Comparison of ENCODE assay signal across 1 cellular context in genomic region chr2:54330226-54331094, GRCh38.
TF ChIP-seq lines count a peak whose summit lies in the region.

No MANE protein-coding gene starts in this region.

TF ChIP-seq in K562, 482 proteins besides CTCF, POLR2A, EP300 and RAD21 (continued from another document and continues in another):
- TF ChIP-seq, protein P1, sequence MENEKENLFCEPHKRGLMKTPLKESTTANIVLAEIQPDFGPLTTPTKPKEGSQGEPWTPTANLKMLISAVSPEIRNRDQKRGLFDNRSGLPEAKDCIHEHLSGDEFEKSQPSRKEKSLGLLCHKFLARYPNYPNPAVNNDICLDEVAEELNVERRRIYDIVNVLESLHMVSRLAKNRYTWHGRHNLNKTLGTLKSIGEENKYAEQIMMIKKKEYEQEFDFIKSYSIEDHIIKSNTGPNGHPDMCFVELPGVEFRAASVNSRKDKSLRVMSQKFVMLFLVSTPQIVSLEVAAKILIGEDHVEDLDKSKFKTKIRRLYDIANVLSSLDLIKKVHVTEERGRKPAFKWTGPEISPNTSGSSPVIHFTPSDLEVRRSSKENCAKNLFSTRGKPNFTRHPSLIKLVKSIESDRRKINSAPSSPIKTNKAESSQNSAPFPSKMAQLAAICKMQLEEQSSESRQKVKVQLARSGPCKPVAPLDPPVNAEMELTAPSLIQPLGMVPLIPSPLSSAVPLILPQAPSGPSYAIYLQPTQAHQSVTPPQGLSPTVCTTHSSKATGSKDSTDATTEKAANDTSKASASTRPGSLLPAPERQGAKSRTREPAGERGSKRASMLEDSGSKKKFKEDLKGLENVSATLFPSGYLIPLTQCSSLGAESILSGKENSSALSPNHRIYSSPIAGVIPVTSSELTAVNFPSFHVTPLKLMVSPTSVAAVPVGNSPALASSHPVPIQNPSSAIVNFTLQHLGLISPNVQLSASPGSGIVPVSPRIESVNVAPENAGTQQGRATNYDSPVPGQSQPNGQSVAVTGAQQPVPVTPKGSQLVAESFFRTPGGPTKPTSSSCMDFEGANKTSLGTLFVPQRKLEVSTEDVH (IDR thresholded peaks at IDR 0.05; ENCODE audit: low read depth, partially characterized antibody): no peak
- TF ChIP-seq RNF2 (IDR thresholded peaks at IDR 0.05): peak; percentile 72
- TF ChIP-seq YBX1 (IDR thresholded peaks at IDR 0.05): no peak
- no peak for TF ChIP-seq ZFP30 (CRISPR knock-in tag; IDR thresholded peaks at IDR 0.05; ENCODE audit: borderline replicate concordance)
- TF ChIP-seq KAT8 (IDR thresholded peaks at IDR 0.05; ENCODE audit: low read depth): no peak
- TF ChIP-seq HMGN3 (IDR thresholded peaks at IDR 0.05; ENCODE audit: borderline replicate concordance, extremely low read depth, insufficient read length, low read depth, low read length): peak; percentile 51
- TF ChIP-seq SOX6 (IDR thresholded peaks at IDR 0.05): peak; percentile 33; the same call in 1 of the 2 replicates
- no peak for TF ChIP-seq RBM39 (optimal IDR thresholded peaks at IDR 0.05; ENCODE audit: low read depth, low read length)
- TF ChIP-seq ZNF584 (CRISPR knock-in tag; IDR thresholded peaks at IDR 0.05; ENCODE audit: low read depth): no peak
- peak; percentile 64; the same call in 1 of the 2 replicates for TF ChIP-seq CREB3 (tag; conservative IDR thresholded peaks at IDR 0.05; ENCODE audit: low read depth)
- no peak for TF ChIP-seq RBBP5 (IDR thresholded peaks at IDR 0.05; ENCODE audit: borderline replicate concordance, insufficient read depth, low read length, poor library complexity, severe bottlenecking)
- no peak for TF ChIP-seq SNAPC5 (CRISPR knock-in tag; IDR thresholded peaks at IDR 0.05)
- peak; percentile 52; the same call in 1 of the 2 replicates for TF ChIP-seq HDAC8 (tag; IDR thresholded peaks at IDR 0.05)
- peak; percentile 35 for TF ChIP-seq TBP (optimal IDR thresholded peaks at IDR 0.05; ENCODE audit: low read depth, low read length)
- no peak for TF ChIP-seq THAP12 (CRISPR knock-in tag; IDR thresholded peaks at IDR 0.05)
- TF ChIP-seq CREB1 (IDR thresholded peaks at IDR 0.05): peak; percentile 53; the same call in 1 of the 2 replicates
- no peak for TF ChIP-seq CREB1 (CRISPR knock-in tag; IDR thresholded peaks at IDR 0.05)
- no peak for TF ChIP-seq ZNF318 (IDR thresholded peaks at IDR 0.05; ENCODE audit: borderline replicate concordance in 1 of 2, low read depth in 1 of 2)
- TF ChIP-seq NFE2L1 (tag; IDR thresholded peaks at IDR 0.05; ENCODE audit: borderline replicate concordance, low read depth): no peak
- TF ChIP-seq ZNF347 (CRISPR knock-in tag; IDR thresholded peaks at IDR 0.05; ENCODE audit: low read depth): no peak
- peak; percentile 60 for TF ChIP-seq PRDM10 (IDR thresholded peaks at IDR 0.05; ENCODE audit: partially characterized antibody)
- peak; percentile 54 for TF ChIP-seq ZFX (CRISPR knock-in tag; IDR thresholded peaks at IDR 0.05)
- TF ChIP-seq MAZ (CRISPR knock-in tag; conservative IDR thresholded peaks at IDR 0.05 in 1 of 2, IDR thresholded peaks at IDR 0.05 in 1 of 2): peak; percentile 84 to 86; a peak in 3 of 4 replicates
- TF ChIP-seq POLR3A (IDR thresholded peaks at IDR 0.05; ENCODE audit: borderline replicate concordance, extremely low read depth, insufficient read depth, insufficient read length): no peak
- TF ChIP-seq ZFP36 (IDR thresholded peaks at IDR 0.05; ENCODE audit: low read depth, low read length, partially characterized antibody): no peak
- no peak for TF ChIP-seq SRSF9 (IDR thresholded peaks at IDR 0.05; ENCODE audit: borderline replicate concordance, low read depth, low read length)
- no peak for TF ChIP-seq ZNF707 (CRISPR knock-in tag; conservative IDR thresholded peaks at IDR 0.05)
- TF ChIP-seq FOS (IDR thresholded peaks at IDR 0.05; ENCODE audit: extremely low read depth, insufficient read length): no peak
- no peak for TF ChIP-seq HDAC3 (IDR thresholded peaks at IDR 0.05; ENCODE audit: borderline replicate concordance, partially characterized antibody)
- TF ChIP-seq TCF3 (CRISPR knock-in tag; IDR thresholded peaks at IDR 0.05): no peak
- TF ChIP-seq DMBX1 (CRISPR knock-in tag; IDR thresholded peaks at IDR 0.05; ENCODE audit: borderline replicate concordance): no peak; the same call in 1 of the 2 replicates
- TF ChIP-seq FOXP1 (CRISPR knock-in tag; IDR thresholded peaks at IDR 0.05): peak; percentile 59; the same call in 1 of the 2 replicates
- TF ChIP-seq ZKSCAN1 (IDR thresholded peaks at IDR 0.05; ENCODE audit: low read depth, low read length): 0 out of 2 replicates have a peak, but pooled peaks have one; percentile 24
- TF ChIP-seq PHF20 (IDR thresholded peaks at IDR 0.05; ENCODE audit: partially characterized antibody): no peak
- peak; percentile 23; the same call in 1 of the 2 replicates for TF ChIP-seq NFIC (IDR thresholded peaks at IDR 0.05)
- TF ChIP-seq EHMT2 (IDR thresholded peaks at IDR 0.05): no peak
- TF ChIP-seq TEAD2 (tag; IDR thresholded peaks at IDR 0.05): no peak
- TF ChIP-seq, protein P2, sequence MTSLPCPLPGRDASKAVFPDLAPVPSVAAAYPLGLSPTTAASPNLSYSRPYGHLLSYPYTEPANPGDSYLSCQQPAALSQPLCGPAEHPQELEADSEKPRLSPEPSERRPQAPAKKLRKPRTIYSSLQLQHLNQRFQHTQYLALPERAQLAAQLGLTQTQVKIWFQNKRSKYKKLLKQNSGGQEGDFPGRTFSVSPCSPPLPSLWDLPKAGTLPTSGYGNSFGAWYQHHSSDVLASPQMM (CRISPR knock-in tag; IDR thresholded peaks at IDR 0.05): no peak
- TF ChIP-seq KLF1 (tag; IDR thresholded peaks at IDR 0.05): 0 out of 2 replicates have a peak, but pooled peaks have one; percentile 7
- no peak for TF ChIP-seq SMAD3 (CRISPR knock-in tag; conservative IDR thresholded peaks at IDR 0.05)
- no peak for TF ChIP-seq ZBED1 (IDR thresholded peaks at IDR 0.05)
- TF ChIP-seq GTF2E2 (tag; IDR thresholded peaks at IDR 0.05): no peak
- TF ChIP-seq TGIF2 (CRISPR knock-in tag; IDR thresholded peaks at IDR 0.05): no peak
- no peak for TF ChIP-seq ILK (tag; IDR thresholded peaks at IDR 0.05; ENCODE audit: borderline replicate concordance, low read depth)
